27 cellular contexts compared by ENCODE assay signal in genomic region chr3:51735039-51735438, GRCh38. TPM values are rescaled to one million over a fixed set of nuclear protein-coding genes. Genes with fewer than 3 reads are reported as not detected.
DNase-seq lines count a peak whose midpoint lies in the region; ATAC-seq lines count a peak whose summit lies in the region.
"Had no signal": no experiment of that assay in that cellular context is flagged by ENCODE, and none has a peak within 500 bp of the region (broad histone marks: within the 10 kb centered on the region; RNA-seq: fewer than 3 reads in every experiment).

No MANE protein-coding gene starts in this region.

- H4K8ac ChIP-seq in mesendoderm (ENCODE audit: low read depth, low read length), result no peak overlapping the region

- H3K4me3 ChIP-seq in mesendoderm (ENCODE audit: low read length), result no peak overlapping the region
- H3K4me3 ChIP-seq: esophagus squamous epithelium, heart right ventricle had no signal

- no peak overlapping the region for H3K4ac ChIP-seq in mesendoderm (ENCODE audit: low read depth, low read length)

- no peak overlapping the region for H3K4me2 ChIP-seq in mesendoderm (ENCODE audit: low read length)

- H3K23ac ChIP-seq in mesendoderm (ENCODE audit: low read length), result no peak overlapping the region

- intact Hi-C loops in left cardiac atrium (cut with DNase I), result no loop called here

- no peak overlapping the region for H3K9ac ChIP-seq in mesendoderm (ENCODE audit: low read length)

- CTCF ChIA-PET in activated CD8-positive, alpha-beta T cell treated with anti-CD3 and anti-CD28 coated beads, Interleukin-2, amount 10 ng/mL, durations not matched to agents 7 days and 5 days (lab: Charles Lee), result interaction anchor here (0.7 to 2.6 kb wide), 8 partner anchors 8 to 67 kb away, joined by 3 to 20 read pairs (median 5); no protein-coding TSS in a partner anchor

- DNase-seq in activated T-cell treated with anti-CD3 and anti-CD28 coated beads, Interleukin-2, amount 50 U/mL, for 72 hours, result no peak
- no peak for DNase-seq in activated T-cell treated with anti-CD3 and anti-CD28 coated beads, Interleukin-2, amount 50 U/mL, for 4 hours
- DNase-seq in activated CD8-positive, alpha-beta T cell treated with anti-CD3 and anti-CD28 coated beads, Interleukin-2, amount 10 ng/mL, durations not matched to agents 7 days and 5 days, result no peak
- no peak for DNase-seq in mesendoderm
- no peak for DNase-seq in left cardiac atrium
- DNase-seq in GDM1 (lab: John Stamatoyannopoulos, UW), result no peak
- no peak for DNase-seq in Kasumi-1 (lab: John Stamatoyannopoulos, UW)
- DNase-seq: activated CD4-positive, CD25-positive, alpha-beta regulatory T cell treated with anti-CD3 and anti-CD28 coated beads, Interleukin-2, amount 50 U/mL, for 72 hours; activated effector memory CD4-positive, alpha-beta T cell treated with Interleukin-2 at 50 U/mL for 16 hours; Calu3; dermis blood vessel endothelial cell; DMS79 treated with DMSO at 0.1 percent for 48 hours; esophagus squamous epithelium; foreskin melanocyte; heart right ventricle; NCI-H1105 treated with DMSO at 0.1 percent for 48 hours; NCI-H2029; NCI-H526 treated with DMSO at 0.1 percent for 48 hours; stimulated activated CD4-positive, alpha-beta T cell treated with anti-CD3 and anti-CD28 coated beads, Interleukin-4, amount 100 ng/mL, for 24 hours; SW 1271 had no signal

- POLR2A ChIA-PET in activated CD8-positive, alpha-beta T cell treated with anti-CD3 and anti-CD28 coated beads, Interleukin-2, amount 10 ng/mL, durations not matched to agents 7 days and 5 days (lab: Charles Lee), result no interaction called here

- H3K27me3 ChIP-seq in mesendoderm (ENCODE audit: insufficient read depth, low read length, poor library complexity), result no peaks in the 10 kb centered on the region

- no peaks in the 10 kb centered on the region for H3K79me1 ChIP-seq in mesendoderm (ENCODE audit: low read length)

- H3K27me3 Mint-ChIP-seq in activated T-cell treated with anti-CD3 and anti-CD28 coated beads, Interleukin-2, amount 50 U/mL, for 72 hours (ENCODE audit: low read depth), result peaks cover 28% of the 10 kb centered on the region
- H3K27me3 Mint-ChIP-seq in activated T-cell treated with anti-CD3 and anti-CD28 coated beads, Interleukin-2, amount 50 U/mL, for 4 hours (ENCODE audit: low read depth), result peaks cover 11% of the 10 kb centered on the region
- peaks cover 10% of the 10 kb centered on the region for H3K27me3 Mint-ChIP-seq in activated CD8-positive, alpha-beta T cell treated with anti-CD3 and anti-CD28 coated beads, Interleukin-2, amount 10 ng/mL, durations not matched to agents 7 days and 5 days (ENCODE audit: low read depth)

- peak overlapping the region; percentile 55 for H3K27ac Mint-ChIP-seq in activated T-cell treated with anti-CD3 and anti-CD28 coated beads, Interleukin-2, amount 50 U/mL, for 72 hours
- peak overlapping the region; percentile 67 for H3K27ac Mint-ChIP-seq in activated CD8-positive, alpha-beta T cell treated with anti-CD3 and anti-CD28 coated beads, Interleukin-2, amount 10 ng/mL, durations not matched to agents 7 days and 5 days
- H3K27ac Mint-ChIP-seq: stimulated activated memory B cell treated with anti-CD40 and anti-IgM and Interleukin-4, amounts not matched to agents 10 μg/mL and 1 μg/mL and 100 μg/mL, for 72 hours had no signal

- H2AK5ac ChIP-seq in mesendoderm (ENCODE audit: low read length), result no peak overlapping the region

- peaks cover 0 to 2% of the 10 kb centered on the region in 2 donors for H3K36me3 Mint-ChIP-seq in activated T-cell treated with anti-CD3 and anti-CD28 coated beads, Interleukin-2, amount 50 U/mL, for 72 hours (ENCODE audit: insufficient read depth in 2 of 2)
- H3K36me3 Mint-ChIP-seq in activated T-cell treated with anti-CD3 and anti-CD28 coated beads, Interleukin-2, amount 50 U/mL, for 4 hours (ENCODE audit: insufficient read depth), result no peaks in the 10 kb centered on the region
- peaks cover 3% of the 10 kb centered on the region for H3K36me3 Mint-ChIP-seq in activated CD8-positive, alpha-beta T cell treated with anti-CD3 and anti-CD28 coated beads, Interleukin-2, amount 10 ng/mL, durations not matched to agents 7 days and 5 days (ENCODE audit: low read depth)
- H3K36me3 Mint-ChIP-seq: stimulated activated memory B cell treated with anti-CD40 and anti-IgM and Interleukin-4, amounts not matched to agents 10 μg/mL and 1 μg/mL and 100 μg/mL, for 72 hours had no signal

- H3K4me1 ChIP-seq in mesendoderm (ENCODE audit: control insufficient read depth, low read depth, low read length), result no peaks in the 10 kb centered on the region
- H3K4me1 ChIP-seq: esophagus squamous epithelium had no signal

- H3K4me3 Mint-ChIP-seq in activated T-cell treated with anti-CD3 and anti-CD28 coated beads, Interleukin-2, amount 50 U/mL, for 72 hours, result peak overlapping the region in 1 of 2 donors; percentile 73
- no peak overlapping the region for H3K4me3 Mint-ChIP-seq in activated T-cell treated with anti-CD3 and anti-CD28 coated beads, Interleukin-2, amount 50 U/mL, for 4 hours
- peak overlapping the region; percentile 17 for H3K4me3 Mint-ChIP-seq in activated CD8-positive, alpha-beta T cell treated with anti-CD3 and anti-CD28 coated beads, Interleukin-2, amount 10 ng/mL, durations not matched to agents 7 days and 5 days
- H3K4me3 Mint-ChIP-seq: stimulated activated memory B cell treated with anti-CD40 and anti-IgM and Interleukin-4, amounts not matched to agents 10 μg/mL and 1 μg/mL and 100 μg/mL, for 72 hours had no signal

- peaks cover 0 to 3% of the 10 kb centered on the region in 2 donors for H3K9me3 Mint-ChIP-seq in activated T-cell treated with anti-CD3 and anti-CD28 coated beads, Interleukin-2, amount 50 U/mL, for 72 hours
- H3K9me3 Mint-ChIP-seq in activated T-cell treated with anti-CD3 and anti-CD28 coated beads, Interleukin-2, amount 50 U/mL, for 4 hours, result no peaks in the 10 kb centered on the region
- no peaks in the 10 kb centered on the region for H3K9me3 Mint-ChIP-seq in activated CD8-positive, alpha-beta T cell treated with anti-CD3 and anti-CD28 coated beads, Interleukin-2, amount 10 ng/mL, durations not matched to agents 7 days and 5 days (ENCODE audit: insufficient read depth)

- H2BK5ac ChIP-seq in mesendoderm (ENCODE audit: low read length), result no peak overlapping the region

- no peak for ATAC-seq in activated T-cell treated with anti-CD3 and anti-CD28 coated beads, Interleukin-2, amount 50 U/mL, for 72 hours (replicated peaks in 1 of 2)
- ATAC-seq in activated T-cell treated with anti-CD3 and anti-CD28 coated beads, Interleukin-2, amount 50 U/mL, for 4 hours, result no peak
- ATAC-seq in activated CD8-positive, alpha-beta T cell treated with anti-CD3 and anti-CD28 coated beads, Interleukin-2, amount 10 ng/mL, durations not matched to agents 7 days and 5 days, result no peak
- no peak for ATAC-seq in left cardiac atrium
- ATAC-seq: heart right ventricle, sciatic nerve had no signal

- H4K5ac ChIP-seq in mesendoderm (ENCODE audit: low read length), result no peak overlapping the region

- H3K4me1 Mint-ChIP-seq in activated T-cell treated with anti-CD3 and anti-CD28 coated beads, Interleukin-2, amount 50 U/mL, for 72 hours (ENCODE audit: low read depth), result peaks cover 23% of the 10 kb centered on the region
- H3K4me1 Mint-ChIP-seq in activated T-cell treated with anti-CD3 and anti-CD28 coated beads, Interleukin-2, amount 50 U/mL, for 4 hours (ENCODE audit: low read depth), result peaks cover 12% of the 10 kb centered on the region
- peaks cover 30% of the 10 kb centered on the region for H3K4me1 Mint-ChIP-seq in activated CD8-positive, alpha-beta T cell treated with anti-CD3 and anti-CD28 coated beads, Interleukin-2, amount 10 ng/mL, durations not matched to agents 7 days and 5 days (ENCODE audit: low read depth)
- H3K4me1 Mint-ChIP-seq: stimulated activated memory B cell treated with anti-CD40 and anti-IgM and Interleukin-4, amounts not matched to agents 10 μg/mL and 1 μg/mL and 100 μg/mL, for 72 hours had no signal

- no peak overlapping the region for H3K18ac ChIP-seq in mesendoderm (ENCODE audit: low read length)

- no peak overlapping the region for H2BK120ac ChIP-seq in mesendoderm (ENCODE audit: low read depth, low read length)

- WGBS in mesendoderm (ENCODE audit: extremely low coverage, insufficient coverage, low lambda C conversion rate), result no CpG with 5 or more reads among the region's 3 CpGs

- no peak overlapping the region for H3K56ac ChIP-seq in mesendoderm (ENCODE audit: low read length)

- H3K79me2 ChIP-seq in mesendoderm (ENCODE audit: control insufficient read depth, insufficient read depth, low read length), result no peaks in the 10 kb centered on the region

- H3K27ac ChIP-seq in KOPT-K1 (ENCODE audit: low read depth, low read length, poor library complexity, severe bottlenecking) (peak overlapping the region; percentile 66), mesendoderm (ENCODE audit: low read depth, low read length) (no peak overlapping the region)
- H3K27ac ChIP-seq: C4-2B, esophagus squamous epithelium, heart right ventricle had no signal

- no peaks in the 10 kb centered on the region for H3K9me3 ChIP-seq in KOPT-K1 (ENCODE audit: insufficient read depth, low read length, poor library complexity, severe bottlenecking)
- H3K9me3 ChIP-seq: esophagus squamous epithelium had no signal

- H3K36me3 ChIP-seq in KOPT-K1 (ENCODE audit: insufficient read depth, low read length) (no peaks in the 10 kb centered on the region), mesendoderm (ENCODE audit: control insufficient read depth, insufficient read depth, low read length) (no peaks in the 10 kb centered on the region)
- H3K36me3 ChIP-seq: esophagus squamous epithelium, heart right ventricle had no signal

- H2BK15ac ChIP-seq in mesendoderm (replicated peaks; ENCODE audit: low read depth), result peak overlapping the region; percentile 78

RNA-seq across cellular contexts. Expression of gene GRM2, which starts 28.2 kb away (rescaled TPM):
- 1 to 10 TPM in 1 of 2 donors, under 1 TPM in 1; 0.48 to 2.0 TPM for total RNA-seq in activated T-cell treated with anti-CD3 and anti-CD28 coated beads, Interleukin-2, amount 50 U/mL, for 72 hours
- total RNA-seq in activated T-cell treated with anti-CD3 and anti-CD28 coated beads, Interleukin-2, amount 50 U/mL, for 4 hours, result 1 to 10 TPM in 2 of 3 donors, under 1 TPM in 1; 0.84 to 1.2 (median 1.0) TPM
- 1 to 10 TPM; 1.1 to 1.7 TPM for total RNA-seq in activated CD8-positive, alpha-beta T cell treated with anti-CD3 and anti-CD28 coated beads, Interleukin-2, amount 10 ng/mL, durations not matched to agents 7 days and 5 days
- polyA plus RNA-seq in mesendoderm (2013, experiment 1 of 2), result 2.7 TPM
- polyA plus RNA-seq in mesendoderm (2013, experiment 2 of 2), result 2.4 TPM
- under 1 TPM; 0.15 to 0.50 TPM for total RNA-seq in left cardiac atrium

RNA-seq across cellular contexts. Expression of gene IQCF6, which starts 44.0 kb away (rescaled TPM):
- not detected for total RNA-seq in activated T-cell treated with anti-CD3 and anti-CD28 coated beads, Interleukin-2, amount 50 U/mL, for 72 hours
- total RNA-seq in activated T-cell treated with anti-CD3 and anti-CD28 coated beads, Interleukin-2, amount 50 U/mL, for 4 hours, result not detected
- total RNA-seq in activated CD8-positive, alpha-beta T cell treated with anti-CD3 and anti-CD28 coated beads, Interleukin-2, amount 10 ng/mL, durations not matched to agents 7 days and 5 days, result not detected
- polyA plus RNA-seq in mesendoderm (2013, experiment 1 of 2), result not detected
- not detected for polyA plus RNA-seq in mesendoderm (2013, experiment 2 of 2)
- total RNA-seq in left cardiac atrium, result not detected
- total RNA-seq: Calu3, dermis blood vessel endothelial cell, esophagus squamous epithelium, heart right ventricle, lung microvascular endothelial cell, sciatic nerve, temporal lobe, ureter had no signal
- polyA plus RNA-seq: heart right ventricle had no signal
